Comparison of ENCODE assay signal across 14 cellular contexts in the genomic region with DNA sequence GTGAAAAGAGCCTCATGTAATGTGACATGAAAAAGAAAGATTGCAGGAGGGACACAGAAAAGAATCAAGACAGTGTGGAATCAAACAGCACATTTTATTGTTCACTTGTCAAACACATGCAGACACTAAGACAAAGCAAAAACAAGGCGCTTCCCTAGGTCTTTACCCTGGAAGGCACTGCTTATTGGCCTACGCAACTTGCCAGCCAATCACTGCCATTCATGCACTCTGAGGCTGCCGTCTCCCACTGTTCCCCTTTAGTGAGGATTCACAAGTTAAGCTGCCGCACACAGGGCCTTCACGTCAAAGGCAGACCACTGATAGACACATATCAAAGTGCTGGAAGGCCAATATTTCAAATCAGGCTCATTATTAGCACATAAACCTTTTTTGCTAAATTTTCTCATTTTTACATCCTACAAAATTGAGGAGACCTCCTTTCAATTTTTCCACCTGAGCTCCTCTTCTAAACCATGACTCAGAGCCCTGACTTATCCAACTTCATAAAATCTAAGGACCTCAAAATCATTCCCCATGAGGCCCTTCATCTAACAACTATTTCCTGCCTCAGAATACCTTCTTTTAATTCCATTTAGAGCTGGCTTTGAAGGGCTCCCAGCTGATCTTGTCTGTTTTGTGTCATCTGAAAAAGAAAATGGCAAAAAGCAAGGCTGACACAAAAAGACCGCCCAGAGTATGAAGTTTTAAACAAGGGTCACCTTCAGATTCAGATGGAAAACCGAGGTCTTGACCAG.
DNase-seq lines count a peak whose midpoint lies in the region; TF ChIP-seq lines count a peak whose summit lies in the region.
"Had no signal": no experiment of that assay in that cellular context is flagged by ENCODE, and none has a peak within 500 bp of the region (broad histone marks: within the 10 kb centered on the region; RNA-seq: fewer than 3 reads in every experiment).

No MANE protein-coding gene starts in this region.

- peak overlapping the region; percentile 3 for H3K27ac Mint-ChIP-seq in neural progenitor cell

- intact Hi-C loops in esophagus squamous epithelium (cut with DNase I) (no loop called here), prostate gland (cut with DNase I) (no loop called here)

- no peaks in the 10 kb centered on the region for H3K27me3 ChIP-seq in GM23248 (replicated peaks; ENCODE audit: insufficient read depth)
- no peaks in the 10 kb centered on the region for H3K27me3 ChIP-seq in neural progenitor cell
- H3K27me3 ChIP-seq in esophagus squamous epithelium = no peaks in the 10 kb centered on the region
- H3K27me3 ChIP-seq in prostate gland (replicated peaks; ENCODE audit: insufficient read depth) = no peaks in the 10 kb centered on the region
- H3K27me3 ChIP-seq: BE2C had no signal

- H3K27me3 Mint-ChIP-seq in neural progenitor cell (ENCODE audit: insufficient read depth, low read depth) = peaks cover 3% of the 10 kb centered on the region

- H3K4me3 ChIP-seq in GM23248 (no peak overlapping the region), neural progenitor cell (peak overlapping the region; percentile 5), esophagus squamous epithelium (no peak overlapping the region), prostate gland (no peak overlapping the region)

- no peaks in the 10 kb centered on the region for H4K20me1 ChIP-seq in GM23248 (ENCODE audit: insufficient read depth)
- peaks cover 10% of the 10 kb centered on the region for H4K20me1 ChIP-seq in neural progenitor cell (ENCODE audit: low read depth)

- H3K9ac ChIP-seq in GM23248 = no peak overlapping the region
- H3K9ac ChIP-seq in neural progenitor cell = no peak overlapping the region

- in situ Hi-C loops in GM23248 (cut with MboI) = no loop called here

- 78 to 83% methylated on average over 7 of the region's 7 CpGs for WGBS in GM23248 (ENCODE audit: low coverage in 1 of 2, low lambda C conversion rate in 2 of 2, missing lambda C conversion rate in 2 of 2), 2 experiments
- WGBS in esophagus squamous epithelium, 2 donors = 92 to 97% methylated on average over 7 of the region's 7 CpGs
- WGBS in prostate gland = 96% methylated on average over 7 of the region's 7 CpGs

- H3K9me3 Mint-ChIP-seq in neural progenitor cell = peaks cover 10% of the 10 kb centered on the region
- H3K9me3 Mint-ChIP-seq: activated T-cell treated with anti-CD3 and anti-CD28 coated beads, Interleukin-2, amount 50 U/mL, for 4 hours had no signal

- H3K9me2 ChIP-seq in GM23248 (ENCODE audit: insufficient read depth) = no peaks in the 10 kb centered on the region

- H3K9me3 ChIP-seq in GM23248 (ENCODE audit: low read depth) (no peaks in the 10 kb centered on the region), neural progenitor cell (ENCODE audit: low read depth) (no peaks in the 10 kb centered on the region), esophagus squamous epithelium (peaks cover 0 to 3% (median 0%) of the 10 kb centered on the region in 3 donors), prostate gland (no peaks in the 10 kb centered on the region)
- H3K9me3 ChIP-seq: BE2C had no signal

- TF ChIP-seq POLR2A in esophagus squamous epithelium (IDR thresholded peaks at IDR 0.05) = no peak
- no peak for TF ChIP-seq POLR2A in prostate gland (IDR thresholded peaks at IDR 0.05)

- H3K36me3 Mint-ChIP-seq in neural progenitor cell = peaks cover 11% of the 10 kb centered on the region

- TF ChIP-seq CTCF in neural progenitor cell (IDR thresholded peaks at IDR 0.05) (no peak), esophagus squamous epithelium (IDR thresholded peaks at IDR 0.05) (no peak), prostate gland (IDR thresholded peaks at IDR 0.05) (no peak)

- H3K4me1 ChIP-seq in GM23248 (ENCODE audit: insufficient read depth) (peaks cover 10% of the 10 kb centered on the region; the same call in 1 of the 2 replicates), neural progenitor cell (peaks cover 47% of the 10 kb centered on the region), esophagus squamous epithelium (no peaks in the 10 kb centered on the region), prostate gland (replicated peaks) (no peaks in the 10 kb centered on the region)

- H2AFZ ChIP-seq in GM23248 = no peak overlapping the region
- H2AFZ ChIP-seq in neural progenitor cell (replicated peaks) = no peak overlapping the region

- H3K4me2 ChIP-seq in GM23248 (ENCODE audit: unreplicated experiment) = peak overlapping the region; percentile 34
- peak overlapping the region; percentile 43 for H3K4me2 ChIP-seq in neural progenitor cell

- peak overlapping the region; percentile 19; the same call in 1 of the 2 replicates for H3K27ac ChIP-seq in GM23248
- H3K27ac ChIP-seq in neural progenitor cell = no peak overlapping the region
- H3K27ac ChIP-seq in esophagus squamous epithelium = no peak overlapping the region
- H3K27ac ChIP-seq in prostate gland = no peak overlapping the region
- H3K27ac ChIP-seq: HL-60 had no signal

- H3K79me2 ChIP-seq in GM23248 (ENCODE audit: insufficient read depth) (no peaks in the 10 kb centered on the region; the same call in 1 of the 2 replicates), neural progenitor cell (ENCODE audit: low read depth) (peaks cover 24% of the 10 kb centered on the region)

- H3K36me3 ChIP-seq in GM23248 (ENCODE audit: low read depth) (no peaks in the 10 kb centered on the region), neural progenitor cell (no peaks in the 10 kb centered on the region), esophagus squamous epithelium (peaks cover 0 to 9% (median 0%) of the 10 kb centered on the region in 3 donors), prostate gland (no peaks in the 10 kb centered on the region)
- H3K36me3 ChIP-seq: BE2C had no signal

- H3K4me1 Mint-ChIP-seq in neural progenitor cell = peaks cover 49% of the 10 kb centered on the region

- DNase-seq in GM23248 (peak; percentile 6), NCI-H226 (peak; percentile 54), ecto neural progenitor cell (ENCODE audit: low spot score) (peak; percentile 65), neural progenitor cell (ENCODE audit: low spot score) (peak; percentile 88), esophagus squamous epithelium (lab: John Stamatoyannopoulos, UW) (no peak), prostate gland (ENCODE audit: low spot score) (no peak), DMS 273 treated with DMSO at 0.1 percent for 48 hours (lab: John Stamatoyannopoulos, UW) (no peak)
- DNase-seq: activated T-cell treated with anti-CD3 and anti-CD28 coated beads, Interleukin-2, amount 50 U/mL, for 4 hours; cerebellar nuclear complex; KBM-7; NCI-H2171 treated with DMSO at 0.1 percent for 48 hours; NCI-H774 had no signal

- H3K4me3 Mint-ChIP-seq in neural progenitor cell = peak overlapping the region; percentile 25
- H3K4me3 Mint-ChIP-seq: activated T-cell treated with anti-CD3 and anti-CD28 coated beads, Interleukin-2, amount 50 U/mL, for 4 hours had no signal

- H3F3A ChIP-seq in GM23248 (ENCODE audit: insufficient read depth) (peaks cover 11% of the 10 kb centered on the region), neural progenitor cell (ENCODE audit: low read depth) (peaks cover 23% of the 10 kb centered on the region)

Comparison
In these comparisons a context has a peak if more than half of its experiments do, and no peak if none do; other contexts are left out.
1. DNase-seq: peak in GM23248 (single experiment), NCI-H226 (single experiment), ecto neural progenitor cell (single experiment) and neural progenitor cell (single experiment); none in esophagus squamous epithelium (single experiment), prostate gland (single experiment) and DMS 273 treated with DMSO at 0.1 percent for 48 hours (single experiment).